Comparison of ENCODE assay signal across 8 cellular contexts in the genomic region with DNA sequence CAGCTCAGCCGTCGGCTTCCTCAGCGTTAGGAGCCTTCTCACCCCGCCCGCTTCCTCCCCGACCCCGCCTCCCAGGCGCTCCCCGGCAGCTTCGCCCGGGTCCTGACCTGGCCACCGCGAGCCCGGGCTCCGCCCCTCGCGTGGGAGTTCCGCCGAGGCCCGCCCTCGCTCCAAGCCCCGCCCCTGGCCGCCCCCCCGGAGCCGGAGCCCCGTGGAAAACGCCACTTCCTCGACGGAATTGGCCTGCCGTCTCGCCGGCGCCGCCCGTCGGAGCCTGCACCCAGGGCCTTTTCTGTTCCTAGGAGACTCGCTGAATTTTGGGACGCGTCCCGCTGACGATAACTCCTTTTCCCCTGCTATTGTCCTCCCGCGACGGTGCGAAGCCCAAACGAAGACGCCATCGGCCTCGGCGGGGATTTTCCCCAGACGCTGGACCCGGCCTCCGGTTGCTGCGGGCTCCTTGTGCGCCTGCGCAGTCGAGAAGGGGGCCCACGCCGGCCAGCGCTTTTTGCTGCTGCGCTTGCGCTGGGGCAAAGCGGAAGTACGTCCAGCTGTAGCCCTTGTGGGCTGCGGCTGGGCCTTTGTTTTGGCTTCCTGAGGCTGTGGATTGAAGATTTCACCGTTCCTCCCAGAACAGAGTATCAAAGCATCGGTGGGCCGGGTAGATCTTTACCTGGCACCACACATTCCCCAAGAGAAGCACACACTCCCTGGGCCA. TPM values are rescaled to one million over a fixed set of nuclear protein-coding genes. Genes with fewer than 3 reads are reported as not detected.
DNase-seq lines count a peak whose midpoint lies in the region; ATAC-seq and TF ChIP-seq lines count a peak whose summit lies in the region.

No MANE protein-coding gene starts in this region.

- peak overlapping the region; percentile 94 for H3K4me3 Mint-ChIP-seq in T-helper 17 cell

- ATAC-seq in GM18498 (IDR thresholded peaks at IDR 0.05; ENCODE audit: unreplicated experiment) (peak; percentile 81), HG02884 (IDR thresholded peaks at IDR 0.05; ENCODE audit: unreplicated experiment) (peak; percentile 69), T-helper 17 cell (peak; percentile 83)

- H3K4me1 Mint-ChIP-seq in T-helper 17 cell, result peaks cover 44% of the 10 kb centered on the region

- no peaks in the 10 kb centered on the region for H3K27me3 ChIP-seq in right atrium auricular region
- no peaks in the 10 kb centered on the region for H3K27me3 ChIP-seq in uterus

- peaks cover 69% of the 10 kb centered on the region for H3K36me3 ChIP-seq in right atrium auricular region
- no peaks in the 10 kb centered on the region for H3K36me3 ChIP-seq in uterus

- H3K4me3 ChIP-seq in right atrium auricular region, result peak overlapping the region; percentile 34 to 57
- peak overlapping the region; percentile 53 to 69 for H3K4me3 ChIP-seq in uterus

- peaks cover 0 to 43% of the 10 kb centered on the region in 2 donors for H3K4me1 ChIP-seq in right atrium auricular region
- peaks cover 7 to 17% of the 10 kb centered on the region in 2 donors for H3K4me1 ChIP-seq in uterus

- H3K27ac Mint-ChIP-seq in T-helper 17 cell, result peak overlapping the region; percentile 98

- intact Hi-C loops in uterus (cut with DNase I; ENCODE audit: low total_unique reads), result no loop called here

- H3K9me3 ChIP-seq in T-helper 17 cell (ENCODE audit: control insufficient read depth, low read length, poor library complexity, severe bottlenecking) (no peaks in the 10 kb centered on the region), right atrium auricular region (no peaks in the 10 kb centered on the region), uterus (no peaks in the 10 kb centered on the region)

- DNase-seq in NCI-H1694 (lab: John Stamatoyannopoulos, UW) (peak; percentile 58), T-helper 17 cell (peak; percentile 92 to 97 (median 95)), right atrium auricular region (ENCODE audit: low spot score) (peak; percentile 93), putamen (ENCODE audit: low spot score) (peak; percentile 90), uterus (peak; percentile 93 to 97)

- TF ChIP-seq CTCF in right atrium auricular region (IDR thresholded peaks at IDR 0.05) (no peak), uterus (IDR thresholded peaks at IDR 0.05) (peak in 2 of 4 experiments; percentile 3 to 31)

- no peaks in the 10 kb centered on the region for H3K27me3 Mint-ChIP-seq in T-helper 17 cell

- peak overlapping the region; percentile 96 for H3K27ac ChIP-seq in angular gyrus (ENCODE audit: low read depth, low read length)
- H3K27ac ChIP-seq in right atrium auricular region, result peak overlapping the region; percentile 92 to 96
- H3K27ac ChIP-seq in uterus, result peak overlapping the region; percentile 96 to 97

- peak; percentile 63 to 67 for TF ChIP-seq POLR2A in uterus (IDR thresholded peaks at IDR 0.05)

- peaks cover 3% of the 10 kb centered on the region for H3K36me3 Mint-ChIP-seq in T-helper 17 cell (ENCODE audit: low read depth)

RNA-seq across cellular contexts. Expression of a gene that starts 10.0 kb away (rescaled TPM):
- 100 to 1,000 TPM; 302 to 378 TPM for total RNA-seq in T-helper 17 cell
- 10 to 100 TPM; 30.7 to 54.9 TPM for total RNA-seq in right atrium auricular region
- total RNA-seq in uterus, result 10 to 100 TPM in 3 of 4 donors, 1 to 10 TPM in 1; 6.7 to 97.1 (median 36.5) TPM

RNA-seq across cellular contexts. Expression of a gene that starts 14.8 kb away (rescaled TPM):
- total RNA-seq in T-helper 17 cell (100 to 1,000 TPM; 142 to 182 TPM), right atrium auricular region (10 to 100 TPM; 14.5 to 29.6 TPM), uterus (10 to 100 TPM; 11.2 to 60.1 (median 27.0) TPM)

RNA-seq across cellular contexts. Expression of a gene that starts 37.1 kb away (rescaled TPM):
- total RNA-seq in T-helper 17 cell (10 to 100 TPM; 56.0 to 60.5 TPM), right atrium auricular region (10 to 100 TPM; 16.1 to 21.8 TPM), uterus (10 to 100 TPM in 3 of 4 donors, 1 to 10 TPM in 1; 6.8 to 47.4 (median 24.6) TPM)

RNA-seq across cellular contexts. Expression of a gene that starts 38.6 kb away (rescaled TPM):
- total RNA-seq in T-helper 17 cell, result 10 to 100 TPM; 63.1 to 64.6 TPM
- 10 to 100 TPM; 21.1 to 30.5 TPM for total RNA-seq in right atrium auricular region
- 100 to 1,000 TPM in 1 of 4 donors, 10 to 100 TPM in 3; 22.1 to 139 (median 51.8) TPM for total RNA-seq in uterus

RNA-seq across cellular contexts. Expression of a gene that starts 57.1 kb away (rescaled TPM):
- total RNA-seq in T-helper 17 cell, result 1 to 10 TPM; 4.7 to 5.7 TPM
- total RNA-seq in right atrium auricular region, result under 1 TPM in 1 of 2 donors, not detected in 1; 0.39 TPM
- 1 to 10 TPM in 1 of 4 donors, under 1 TPM in 1, not detected in 2; 0.26 to 5.8 TPM for total RNA-seq in uterus

Comparison
In these comparisons a context has a peak if more than half of its experiments do, and no peak if none do; other contexts are left out.
1. Peak in every context shown above with its lines: DNase-seq, ATAC-seq, H3K4me3 ChIP-seq and H3K27ac ChIP-seq.